10 cellular contexts compared by ENCODE assay signal in genomic region chr17:61574542-61575351, GRCh38. TPM values are rescaled to one million over a fixed set of nuclear protein-coding genes. Genes with fewer than 3 reads are reported as not detected.
A peak's percentile ranks its signal among the peaks of the same experiment; 100 is the strongest.
DNase-seq lines count a peak whose midpoint lies in the region; ATAC-seq, FAIRE-seq and TF ChIP-seq lines count a peak whose summit lies in the region.
"Had no signal": no experiment of that assay in that cellular context is flagged by ENCODE, and none has a peak within 500 bp of the region (broad histone marks: within the 10 kb centered on the region; RNA-seq: fewer than 3 reads in every experiment).

No MANE protein-coding gene starts in this region.

- H3K4me3 ChIP-seq in bronchial epithelial cell (ENCODE audit: low read depth, low read length) = no peak overlapping the region
- H3K4me3 ChIP-seq: BLaER1 had no signal

- peaks cover 14% of the 10 kb centered on the region for H3K9me3 Mint-ChIP-seq in nephron

- ATAC-seq in GM21737 (IDR thresholded peaks at IDR 0.05; ENCODE audit: unreplicated experiment) = no peak

- H3K36me3 Mint-ChIP-seq in nephron (ENCODE audit: low read depth) = no peaks in the 10 kb centered on the region

- H3K27ac Mint-ChIP-seq in nephron = peak overlapping the region in 1 of 3 experiments; percentile 10

- TF ChIP-seq CTCF in bronchial epithelial cell (IDR thresholded peaks at IDR 0.05; ENCODE audit: insufficient read depth, low read length, severe bottlenecking) (peak; percentile 42), nephron (IDR thresholded peaks at IDR 0.05; ENCODE audit: unreplicated experiment in 3 of 3) (peak; percentile 32 to 43 (median 34))

- H3K27me3 ChIP-seq in bronchial epithelial cell (ENCODE audit: control insufficient read depth, insufficient read depth, low read length) = peaks cover 4% of the 10 kb centered on the region
- H3K27me3 ChIP-seq: BLaER1 had no signal

- no peak for FAIRE-seq in bronchial epithelial cell (lab: Jason Lieb, UNC)

- no peaks in the 10 kb centered on the region for H3K4me1 Mint-ChIP-seq in nephron

- DNase-seq in NCI-H1436 (lab: John Stamatoyannopoulos, UW) (peak; percentile 20), NCI-H1436 treated with DMSO at 0.1 percent for 48 hours (lab: John Stamatoyannopoulos, UW) (no peak), NCI-H1694 (lab: John Stamatoyannopoulos, UW) (peak; percentile 86), bronchial epithelial cell (ENCODE audit: low read depth) (peak; percentile 53)
- DNase-seq in activated T-cell treated with anti-CD3 and anti-CD28 coated beads, Interleukin-2, amount 50 U/mL, for 48 hours = no peak
- no peak for DNase-seq in activated CD4-positive, alpha-beta T cell treated with anti-CD3 and anti-CD28 coated beads for 4 hours

- H3K36me3 ChIP-seq in bronchial epithelial cell (ENCODE audit: control insufficient read depth, insufficient read depth, low read length) = no peaks in the 10 kb centered on the region
- H3K36me3 ChIP-seq: BLaER1, neutrophil had no signal

- H3K4me3 Mint-ChIP-seq in nephron = no peak overlapping the region

- peaks cover 5% of the 10 kb centered on the region for H3K27me3 Mint-ChIP-seq in nephron (ENCODE audit: low read depth)

RNA-seq across cellular contexts. Expression of gene NACA2, which starts 16.3 kb away (rescaled TPM):
- total RNA-seq in bronchial epithelial cell = not detected in 2 replicates

Comparison
In these comparisons a context has a peak if more than half of its experiments do, and no peak if none do; other contexts are left out.
1. DNase-seq: peak in NCI-H1436 (single experiment), NCI-H1694 (single experiment) and bronchial epithelial cell (single experiment); none in NCI-H1436 treated with DMSO at 0.1 percent for 48 hours (single experiment), activated T-cell treated with anti-CD3 and anti-CD28 coated beads, Interleukin-2, amount 50 U/mL, for 48 hours (0 of 2) and activated CD4-positive, alpha-beta T cell treated with anti-CD3 and anti-CD28 coated beads for 4 hours (0 of 2).